Comparison of ENCODE assay signal across 8 cellular contexts in the genomic region with DNA sequence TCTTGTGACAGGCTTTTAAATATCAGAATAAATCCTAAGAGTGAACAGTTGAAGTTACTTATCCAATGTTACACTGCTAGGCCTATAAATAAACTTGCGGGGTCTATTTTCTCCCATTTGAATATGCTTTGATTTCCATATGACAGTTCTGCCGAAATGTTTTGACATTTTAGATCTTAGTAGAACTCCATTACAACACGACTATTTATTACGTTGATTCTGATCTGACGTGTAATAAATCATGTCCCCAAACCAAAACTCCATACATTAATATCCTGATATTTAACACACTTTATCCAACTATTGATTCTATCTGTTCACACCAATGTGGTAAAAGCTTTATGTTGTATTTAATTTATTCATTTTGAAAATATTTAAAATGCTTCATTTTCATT. TPM values are rescaled to one million over a fixed set of nuclear protein-coding genes. Genes with fewer than 3 reads are reported as not detected.
DNase-seq lines count a peak whose midpoint lies in the region; TF ChIP-seq lines count a peak whose summit lies in the region.

No MANE protein-coding gene starts in this region.

- no peak for TF ChIP-seq CTCF in kidney epithelial cell (IDR thresholded peaks at IDR 0.05; ENCODE audit: insufficient read depth, low read length, poor library complexity, severe bottlenecking)
- no peak for TF ChIP-seq CTCF in testis (IDR thresholded peaks at IDR 0.05)

- no peak for DNase-seq in activated CD4-positive, alpha-beta T cell treated with anti-CD3 and anti-CD28 coated beads, Interleukin-2, amount 10 ng/mL, durations not matched to agents 7 days and 5 days
- no peak for DNase-seq in activated CD4-positive, alpha-beta T cell treated with anti-CD3 and anti-CD28 coated beads, Interleukin-2, amount 50 U/mL, for 1 hour
- DNase-seq in activated naive CD8-positive, alpha-beta T cell treated with anti-CD3 and anti-CD28 coated beads for 36 hours, result no peak
- DNase-seq in kidney epithelial cell (ENCODE audit: low read depth), result no peak
- no peak for DNase-seq in testis
- no peak for DNase-seq in NCI-H1436 treated with DMSO at 0.1 percent for 48 hours (lab: John Stamatoyannopoulos, UW)
- DNase-seq in globus pallidus (ENCODE audit: low spot score), result no peak
- DNase-seq in NCI-H128 (lab: John Stamatoyannopoulos, UW; ENCODE audit: unreplicated experiment), result no peak

- H3K4me1 ChIP-seq in testis, result peaks cover 17% of the 10 kb centered on the region

- H3K36me3 ChIP-seq in kidney epithelial cell (ENCODE audit: control insufficient read depth, insufficient read depth, low read length) (no peaks in the 10 kb centered on the region), testis (ENCODE audit: low read depth, missing control alignments) (no peaks in the 10 kb centered on the region)

- H3K4me1 Mint-ChIP-seq in activated CD4-positive, alpha-beta T cell treated with anti-CD3 and anti-CD28 coated beads, Interleukin-2, amount 10 ng/mL, durations not matched to agents 7 days and 5 days, result peaks cover 19% of the 10 kb centered on the region
- H3K4me1 Mint-ChIP-seq in activated naive CD8-positive, alpha-beta T cell treated with anti-CD3 and anti-CD28 coated beads for 36 hours, result peaks cover 19% of the 10 kb centered on the region

- H3K27me3 Mint-ChIP-seq in activated CD4-positive, alpha-beta T cell treated with anti-CD3 and anti-CD28 coated beads, Interleukin-2, amount 10 ng/mL, durations not matched to agents 7 days and 5 days, result no peaks in the 10 kb centered on the region
- H3K27me3 Mint-ChIP-seq in activated naive CD8-positive, alpha-beta T cell treated with anti-CD3 and anti-CD28 coated beads for 36 hours, result no peaks in the 10 kb centered on the region

- H3K4me3 ChIP-seq in kidney epithelial cell (ENCODE audit: low read depth, low read length), result peak overlapping the region; percentile 38
- peak overlapping the region; percentile 66 to 76 for H3K4me3 ChIP-seq in testis

- H3K27ac ChIP-seq in testis, result peak overlapping the region; percentile 6 to 86

- CTCF ChIA-PET in activated CD4-positive, alpha-beta T cell treated with anti-CD3 and anti-CD28 coated beads, Interleukin-2, amount 10 ng/mL, durations not matched to agents 7 days and 5 days (lab: Charles Lee), result interaction anchor here (0.9 to 10.6 kb wide), 7 partner anchors 10 to 235 kb away, joined by 3 to 130 read pairs (median 7); no protein-coding TSS in a partner anchor

- no peaks in the 10 kb centered on the region for H3K9me3 ChIP-seq in testis

- peak overlapping the region; percentile 88 for H3K4me3 Mint-ChIP-seq in activated CD4-positive, alpha-beta T cell treated with anti-CD3 and anti-CD28 coated beads, Interleukin-2, amount 10 ng/mL, durations not matched to agents 7 days and 5 days
- H3K4me3 Mint-ChIP-seq in activated naive CD8-positive, alpha-beta T cell treated with anti-CD3 and anti-CD28 coated beads for 36 hours, result peak overlapping the region; percentile 91

- intact Hi-C loops in testis (cut with DNase I; ENCODE audit: low total_unique reads), result loop anchor here (5.0 kb wide), 1 partner anchor 239 kb away; no protein-coding TSS in a partner anchor

- no peaks in the 10 kb centered on the region for H3K9me3 Mint-ChIP-seq in activated CD4-positive, alpha-beta T cell treated with anti-CD3 and anti-CD28 coated beads, Interleukin-2, amount 10 ng/mL, durations not matched to agents 7 days and 5 days
- H3K9me3 Mint-ChIP-seq in activated naive CD8-positive, alpha-beta T cell treated with anti-CD3 and anti-CD28 coated beads for 36 hours, result no peaks in the 10 kb centered on the region

- POLR2A ChIA-PET in activated CD4-positive, alpha-beta T cell treated with anti-CD3 and anti-CD28 coated beads, Interleukin-2, amount 10 ng/mL, durations not matched to agents 7 days and 5 days (lab: Charles Lee), result interaction anchor here (0.6 to 1.1 kb wide), 3 partner anchors 10 to 193 kb away, joined by 3 to 5 read pairs (median 3); no protein-coding TSS in a partner anchor

- no peaks in the 10 kb centered on the region for H3K27me3 ChIP-seq in kidney epithelial cell (ENCODE audit: control insufficient read depth, insufficient read depth, low read length)
- H3K27me3 ChIP-seq in testis, result no peaks in the 10 kb centered on the region

- no peaks in the 10 kb centered on the region for H3K36me3 Mint-ChIP-seq in activated CD4-positive, alpha-beta T cell treated with anti-CD3 and anti-CD28 coated beads, Interleukin-2, amount 10 ng/mL, durations not matched to agents 7 days and 5 days (ENCODE audit: low read depth)
- no peaks in the 10 kb centered on the region for H3K36me3 Mint-ChIP-seq in activated naive CD8-positive, alpha-beta T cell treated with anti-CD3 and anti-CD28 coated beads for 36 hours

- 36 to 41% methylated on average over 5 of the region's 5 CpGs for WGBS in testis, 2 donors

- H3K27ac Mint-ChIP-seq in activated CD4-positive, alpha-beta T cell treated with anti-CD3 and anti-CD28 coated beads, Interleukin-2, amount 10 ng/mL, durations not matched to agents 7 days and 5 days, result peak overlapping the region; percentile 95
- H3K27ac Mint-ChIP-seq in activated naive CD8-positive, alpha-beta T cell treated with anti-CD3 and anti-CD28 coated beads for 36 hours, result peak overlapping the region; percentile 93

- TF ChIP-seq POLR2A in testis (IDR thresholded peaks at IDR 0.05), result no peak

RNA-seq across cellular contexts. Expression of gene NEMF, which starts 16.1 kb away (rescaled TPM):
- 10 to 100 TPM; 76.7 to 89.1 TPM for total RNA-seq in activated CD4-positive, alpha-beta T cell treated with anti-CD3 and anti-CD28 coated beads, Interleukin-2, amount 10 ng/mL, durations not matched to agents 7 days and 5 days
- total RNA-seq in activated naive CD8-positive, alpha-beta T cell treated with anti-CD3 and anti-CD28 coated beads for 36 hours, result 10 to 100 TPM; 53.7 to 64.6 TPM
- total RNA-seq in kidney epithelial cell, result 34.3 and 61.5 TPM in 2 replicates
- 10 to 100 TPM; 81.3 to 98.7 TPM for total RNA-seq in testis
- polyA plus RNA-seq in testis (ENCODE audit: insufficient read depth, low read depth, low replicate concordance), result 13.8 TPM

RNA-seq across cellular contexts. Expression of gene ARF6, which starts 24.2 kb away (rescaled TPM):
- 100 to 1,000 TPM; 160 to 165 TPM for total RNA-seq in activated CD4-positive, alpha-beta T cell treated with anti-CD3 and anti-CD28 coated beads, Interleukin-2, amount 10 ng/mL, durations not matched to agents 7 days and 5 days
- total RNA-seq in activated naive CD8-positive, alpha-beta T cell treated with anti-CD3 and anti-CD28 coated beads for 36 hours, result 100 to 1,000 TPM; 134 to 135 TPM
- total RNA-seq in kidney epithelial cell (69.6 and 76.3 TPM in 2 replicates), testis (10 to 100 TPM; 45.2 to 51.8 TPM)
- polyA plus RNA-seq in testis (ENCODE audit: insufficient read depth, low read depth, low replicate concordance), result 41.3 TPM
